Comparison of ENCODE assay signal across 16 cellular contexts in the genomic region with DNA sequence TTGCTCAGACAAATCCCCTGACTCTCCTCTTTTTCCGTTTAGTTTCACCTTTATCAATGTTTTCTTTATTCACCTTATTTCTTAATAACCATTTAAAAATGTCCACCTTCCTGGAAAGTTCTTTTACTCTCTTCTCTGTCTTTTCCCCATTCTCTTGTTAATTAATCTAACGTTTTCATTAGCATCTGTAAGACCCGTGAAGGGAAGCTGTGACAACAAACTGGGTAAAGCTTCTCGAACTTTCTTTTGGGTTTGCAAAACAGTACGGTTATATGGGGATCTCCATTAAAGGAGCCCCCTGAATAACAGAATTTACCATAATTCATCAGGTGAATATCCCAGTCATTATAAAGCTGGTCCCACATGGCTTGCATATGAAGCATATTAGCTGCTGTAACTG. TPM values are rescaled to one million over a fixed set of nuclear protein-coding genes. Genes with fewer than 3 reads are reported as not detected.
DNase-seq lines count a peak whose midpoint lies in the region; ATAC-seq, FAIRE-seq and TF ChIP-seq lines count a peak whose summit lies in the region.
"Had no signal": no experiment of that assay in that cellular context is flagged by ENCODE, and none has a peak within 500 bp of the region (broad histone marks: within the 10 kb centered on the region; RNA-seq: fewer than 3 reads in every experiment).

No MANE protein-coding gene starts in this region.

- FAIRE-seq in GM19239 (lab: Jason Lieb, UNC), result no peak
- FAIRE-seq: GM12891, H54 had no signal

- H4K8ac ChIP-seq in H9 (replicated peaks; ENCODE audit: insufficient read length, low read depth, low read length), result no peak overlapping the region
- H4K8ac ChIP-seq in mesendoderm (ENCODE audit: low read depth, low read length), result no peak overlapping the region

- H3K9ac ChIP-seq in H9 (ENCODE audit: extremely low read depth, insufficient read length, low read length) (no peak overlapping the region), Karpas-422 (ENCODE audit: low read length) (no peak overlapping the region; the same call in 1 of the 2 replicates), endodermal cell (ENCODE audit: extremely low read depth, low read length, poor library complexity, severe bottlenecking) (no peak overlapping the region), mesendoderm (ENCODE audit: low read length) (no peak overlapping the region)
- H3K9ac ChIP-seq: BLaER1 had no signal

- peaks cover 12% of the 10 kb centered on the region for H3K9me3 ChIP-seq in H9 (ENCODE audit: control insufficient read depth, low read depth, low read length)
- H3K9me3 ChIP-seq in Karpas-422 (ENCODE audit: low read length), result peaks cover 9% of the 10 kb centered on the region
- peaks cover 37% of the 10 kb centered on the region for H3K9me3 ChIP-seq in endodermal cell (ENCODE audit: control insufficient read depth, low read length)
- H3K9me3 ChIP-seq in body of pancreas, result peaks cover 0 to 16% (median 0%) of the 10 kb centered on the region in 3 donors
- H3K9me3 ChIP-seq: Caco-2 had no signal

- H3K14ac ChIP-seq in H9 (ENCODE audit: insufficient read depth, low read length), result no peak overlapping the region

- H3K27me3 ChIP-seq in H9 (ENCODE audit: insufficient read depth, low read length) (no peaks in the 10 kb centered on the region), Karpas-422 (ENCODE audit: low read length) (no peaks in the 10 kb centered on the region), endodermal cell (ENCODE audit: control insufficient read depth, insufficient read depth, low read length, poor library complexity, severe bottlenecking) (no peaks in the 10 kb centered on the region), mesendoderm (ENCODE audit: insufficient read depth, low read length, poor library complexity) (no peaks in the 10 kb centered on the region), body of pancreas (no peaks in the 10 kb centered on the region)
- H3K27me3 ChIP-seq: BLaER1 had no signal

- no peak overlapping the region for H3K4me2 ChIP-seq in H9 (ENCODE audit: insufficient read depth, insufficient read length, low read length)
- H3K4me2 ChIP-seq in Karpas-422 (ENCODE audit: low read depth, low read length, poor library complexity, severe bottlenecking), result no peak overlapping the region
- no peak overlapping the region for H3K4me2 ChIP-seq in mesendoderm (ENCODE audit: low read length)
- H3K4me2 ChIP-seq: BLaER1 had no signal

- no peak overlapping the region for H4K91ac ChIP-seq in H9 (ENCODE audit: insufficient read length, low read depth, low read length)

- H3K27ac ChIP-seq in H9 (ENCODE audit: insufficient read length, low read depth, low read length) (peak overlapping the region; percentile 75), Karpas-422 (ENCODE audit: low read length) (peak overlapping the region; percentile 94), endodermal cell (ENCODE audit: low read depth, low read length) (no peak overlapping the region), mesendoderm (ENCODE audit: low read depth, low read length) (no peak overlapping the region), body of pancreas (no peak overlapping the region)
- H3K27ac ChIP-seq: BLaER1 had no signal

- H3K9me2 ChIP-seq in Karpas-422 (replicated peaks; ENCODE audit: insufficient read depth, low read length), result no peaks in the 10 kb centered on the region

- H3K27ac Mint-ChIP-seq in H9, result peak overlapping the region; percentile 86 to 97 (median 97)
- H3K27ac Mint-ChIP-seq in endodermal cell, result peak overlapping the region; percentile 11
- H3K27ac Mint-ChIP-seq: CD8-positive, alpha-beta memory T cell had no signal

- H3K4me1 ChIP-seq in H9 (ENCODE audit: insufficient read depth, low read length) (peaks cover 11% of the 10 kb centered on the region; the same call in 1 of the 2 replicates), Karpas-422 (ENCODE audit: low read length) (peaks cover 60% of the 10 kb centered on the region), endodermal cell (ENCODE audit: control insufficient read depth, insufficient read depth, low read length) (no peaks in the 10 kb centered on the region), mesendoderm (ENCODE audit: control insufficient read depth, low read depth, low read length) (peaks cover 4% of the 10 kb centered on the region), body of pancreas (no peaks in the 10 kb centered on the region)
- H3K4me1 ChIP-seq: BLaER1, Caco-2 had no signal

- peak overlapping the region; percentile 10 for H4K5ac ChIP-seq in H9 (ENCODE audit: insufficient read length, low read depth, low read length)
- H4K5ac ChIP-seq in mesendoderm (ENCODE audit: low read length), result peak overlapping the region; percentile 13

- H3K56ac ChIP-seq in H9 (ENCODE audit: insufficient read length, low read depth, low read length), result no peak overlapping the region
- no peak overlapping the region for H3K56ac ChIP-seq in mesendoderm (ENCODE audit: low read length)

- peaks cover 39 to 40% of the 10 kb centered on the region in 2 experiments for H3K4me1 Mint-ChIP-seq in H9
- peaks cover 26% of the 10 kb centered on the region for H3K4me1 Mint-ChIP-seq in endodermal cell

- intact Hi-C loops in body of pancreas (cut with DNase I), result no loop called here

- H3K4me3 Mint-ChIP-seq in H9, result no peak overlapping the region
- no peak overlapping the region for H3K4me3 Mint-ChIP-seq in endodermal cell
- H3K4me3 Mint-ChIP-seq: CD8-positive, alpha-beta memory T cell had no signal

- no peak overlapping the region for H2BK12ac ChIP-seq in H9 (ENCODE audit: insufficient read length, low read depth, low read length)

- H4K20me1 ChIP-seq in H9 (ENCODE audit: control insufficient read depth, insufficient read depth, insufficient read length) (no peaks in the 10 kb centered on the region), Karpas-422 (ENCODE audit: insufficient read depth, low read depth, low read length) (no peaks in the 10 kb centered on the region)
- H4K20me1 ChIP-seq: BLaER1 had no signal

- DNase-seq in H9 (no peak), Karpas-422 (no peak), endodermal cell (no peak), mesendoderm (no peak), body of pancreas (no peak), GM19239 (ENCODE audit: insufficient read length, low spot score) (no peak)
- DNase-seq: 8988T; AML-193; Caco-2; CD8-positive, alpha-beta memory T cell; DMS53 had no signal

- ATAC-seq in HG02885 (IDR thresholded peaks at IDR 0.05; ENCODE audit: poor library complexity, unreplicated experiment) (no peak), body of pancreas (no peak)

- H2AK5ac ChIP-seq in H9 (ENCODE audit: insufficient read length, low read length) (no peak overlapping the region), mesendoderm (ENCODE audit: low read length) (no peak overlapping the region)

- no CpG with 5 or more reads among the region's 5 CpGs for WGBS in H9 (ENCODE audit: extremely low coverage, insufficient read length, low lambda C conversion rate)
- WGBS in endodermal cell (ENCODE audit: insufficient coverage in 1 of 2, insufficient read length in 1 of 2), 2 experiments, result 32 to 46% methylated on average over 5 of the region's 5 CpGs
- no CpG with 5 or more reads among the region's 5 CpGs for whole genome bisulfite sequencing in mesendoderm (ENCODE audit: extremely low coverage, insufficient coverage, low lambda C conversion rate)
- WGBS in body of pancreas, 2 donors, result 61 to 65% methylated on average over 5 of the region's 5 CpGs

- H3K79me1 ChIP-seq in H9 (ENCODE audit: insufficient read depth, low read depth, low read length, poor library complexity, severe bottlenecking) (no peaks in the 10 kb centered on the region), mesendoderm (ENCODE audit: low read length) (no peaks in the 10 kb centered on the region)

- no peaks in the 10 kb centered on the region for H3K23me2 ChIP-seq in H9 (ENCODE audit: insufficient read length, low read depth, low read length, poor library complexity, severe bottlenecking)

- H3K4me3 ChIP-seq in Karpas-422 (ENCODE audit: low read length) (no peak overlapping the region), endodermal cell (ENCODE audit: low read length) (no peak overlapping the region), mesendoderm (ENCODE audit: low read length) (no peak overlapping the region), body of pancreas (no peak overlapping the region)
- H3K4me3 ChIP-seq: BLaER1 had no signal

- H3K18ac ChIP-seq in H9 (ENCODE audit: insufficient read length, low read depth, low read length) (no peak overlapping the region), mesendoderm (ENCODE audit: low read length) (no peak overlapping the region)

- H3K4ac ChIP-seq in H9 (ENCODE audit: low read depth, low read length) (no peak overlapping the region), mesendoderm (ENCODE audit: low read depth, low read length) (no peak overlapping the region)

- H3K36me3 Mint-ChIP-seq in H9 (ENCODE audit: insufficient read depth in 1 of 3, low read depth in 3 of 3), result peaks cover 19 to 31% (median 27%) of the 10 kb centered on the region in 3 experiments
- peaks cover 7% of the 10 kb centered on the region for H3K36me3 Mint-ChIP-seq in endodermal cell (ENCODE audit: low read depth)

- H3K36me3 ChIP-seq in Karpas-422 (ENCODE audit: insufficient read depth, low read length) (peaks cover 5% of the 10 kb centered on the region; the same call in 1 of the 2 replicates), endodermal cell (ENCODE audit: control insufficient read depth, insufficient read depth, low read length) (no peaks in the 10 kb centered on the region), mesendoderm (ENCODE audit: control insufficient read depth, insufficient read depth, low read length) (no peaks in the 10 kb centered on the region), body of pancreas (replicated peaks in 1 of 2; ENCODE audit: insufficient read depth in 1 of 2, low read depth in 2 of 2) (no peaks in the 10 kb centered on the region)
- H3K36me3 ChIP-seq: BLaER1 had no signal

- H2BK5ac ChIP-seq in H9 (ENCODE audit: insufficient read length, low read length) (no peak overlapping the region), mesendoderm (ENCODE audit: low read length) (peak overlapping the region; percentile 36)

- H3K23ac ChIP-seq in H9 (ENCODE audit: insufficient read length, low read depth, low read length), result no peak overlapping the region
- no peak overlapping the region for H3K23ac ChIP-seq in mesendoderm (ENCODE audit: low read length)

- no peak overlapping the region for H2AFZ ChIP-seq in H9 (ENCODE audit: low read length)
- peak overlapping the region; percentile 35; the same call in 1 of the 2 replicates for H2AFZ ChIP-seq in Karpas-422 (ENCODE audit: low read length)

- H3K27me3 Mint-ChIP-seq in H9 (ENCODE audit: low read depth) (no peaks in the 10 kb centered on the region), endodermal cell (ENCODE audit: insufficient read depth) (peaks cover 2% of the 10 kb centered on the region)

- H3K9me3 Mint-ChIP-seq in H9 (peaks cover 22 to 33% of the 10 kb centered on the region in 2 experiments), endodermal cell (peaks cover 35% of the 10 kb centered on the region)

- no peak for TF ChIP-seq CTCF in H9 (conservative IDR thresholded peaks at IDR 0.05)
- TF ChIP-seq CTCF in endodermal cell (conservative IDR thresholded peaks at IDR 0.05), result no peak
- TF ChIP-seq CTCF in body of pancreas (IDR thresholded peaks at IDR 0.05), result no peak

- H3T11ph ChIP-seq in H9 (ENCODE audit: low read length), result no peak overlapping the region

- H3K79me2 ChIP-seq in H9 (ENCODE audit: insufficient read depth, low read length) (no peaks in the 10 kb centered on the region), Karpas-422 (ENCODE audit: low read length) (no peaks in the 10 kb centered on the region), mesendoderm (ENCODE audit: control insufficient read depth, insufficient read depth, low read length) (no peaks in the 10 kb centered on the region)

- no peak overlapping the region for H2BK20ac ChIP-seq in H9 (ENCODE audit: low read depth, low read length, poor library complexity, severe bottlenecking)

- no peak for TF ChIP-seq POLR2A in body of pancreas (IDR thresholded peaks at IDR 0.05)

- H2BK15ac ChIP-seq in H9 (ENCODE audit: low read depth, low read length) (no peak overlapping the region), mesendoderm (replicated peaks; ENCODE audit: low read depth) (no peak overlapping the region)

- H2BK120ac ChIP-seq in H9 (ENCODE audit: low read depth, low read length, poor library complexity, severe bottlenecking) (no peak overlapping the region), mesendoderm (ENCODE audit: low read depth, low read length) (no peak overlapping the region)

RNA-seq across cellular contexts. Expression of a gene that starts 42.5 kb away (rescaled TPM):
- total RNA-seq in H9 (2021) (11.8 and 12.2 TPM in 2 replicates), endodermal cell (10 to 100 TPM; 10.1 to 11.4 TPM), body of pancreas (10 to 100 TPM; 14.5 to 30.4 TPM)
- not detected in 2 replicates for total RNA-seq in Karpas-422 (2014; rRNA removed; shearing (Covaris generic); ENCODE audit: low replicate concordance)
- polyA plus RNA-seq in endodermal cell (2013, experiment 1 of 2), result 0.64 TPM
- polyA plus RNA-seq in endodermal cell (2013, experiment 2 of 2), result 0.37 TPM
- polyA plus RNA-seq in mesendoderm (2013, experiment 1 of 2), result 9.9 TPM
- 9.9 TPM for polyA plus RNA-seq in mesendoderm (2013, experiment 2 of 2)
- total RNA-seq: G401 had no signal

Comparison
In these comparisons a context has a peak if more than half of its experiments do, and no peak if none do; other contexts are left out.
1. H3K27ac ChIP-seq: peak in H9 (single experiment) and Karpas-422 (single experiment); none in endodermal cell (single experiment), mesendoderm (single experiment) and body of pancreas (0 of 4).
2. RNA of a gene that starts 42.5 kb away (total RNA-seq): 14.5 to 30.4 TPM in body of pancreas, 11.8 to 12.2 TPM in H9 and 10.1 to 11.4 TPM in endodermal cell; not detected in Karpas-422; every median in the first group is over 10 times any median in the second.